ENCODE assay signal across 8 cellular contexts in the genomic region with DNA sequence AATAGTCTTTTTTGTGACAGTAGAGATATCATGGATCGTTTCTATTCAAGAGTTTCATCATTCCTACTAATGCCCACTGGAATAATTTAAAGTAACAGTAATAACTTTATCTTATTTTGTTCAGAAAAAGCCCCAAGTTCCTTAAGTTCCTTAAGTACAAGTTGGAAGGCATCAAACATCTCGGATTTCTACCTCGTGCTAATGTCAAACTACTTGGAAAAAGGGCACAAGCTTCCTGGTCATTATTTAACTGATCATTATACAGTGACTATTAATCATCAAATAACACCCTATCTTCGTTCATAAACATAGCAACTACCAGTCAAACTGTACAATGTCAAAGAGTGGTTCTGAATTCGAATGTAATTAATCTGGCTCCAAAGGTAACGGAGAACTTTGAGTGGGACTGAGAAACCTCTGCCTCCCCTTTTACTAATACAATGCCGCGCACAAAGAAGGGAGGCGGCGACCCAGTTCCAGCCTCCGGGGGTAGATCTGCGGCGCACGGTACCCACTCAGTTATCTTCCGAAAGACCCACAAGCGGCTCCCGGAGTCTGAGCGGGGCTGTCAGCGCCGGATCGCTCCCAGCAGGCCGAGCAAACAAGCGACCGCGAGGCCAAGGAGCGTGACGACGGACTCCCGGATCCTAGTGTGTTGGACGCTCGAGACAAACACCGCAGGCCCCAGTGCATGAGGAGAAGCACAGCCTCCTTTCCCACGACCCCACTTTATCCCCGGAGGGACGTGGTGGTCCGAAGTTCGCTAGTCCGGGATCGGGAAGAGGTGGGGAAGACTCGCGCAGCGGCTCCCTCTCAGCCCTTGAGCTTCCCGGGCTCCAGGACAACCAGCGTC. TPM values are rescaled to one million over a fixed set of nuclear protein-coding genes. Genes with fewer than 3 reads are reported as not detected.
DNase-seq lines count a peak whose midpoint lies in the region; ATAC-seq, FAIRE-seq and TF ChIP-seq lines count a peak whose summit lies in the region.

No MANE protein-coding gene starts in this region.

- intact Hi-C loops in gastrocnemius medialis (cut with DNase I; ENCODE audit: low total_unique reads): loop anchor here (2.0 to 10.0 kb wide), 4 partner anchors 151 to 1239 kb away; partner anchors contain the start of genes EPM2A, FBXO30, RAB32 and STXBP5

- in situ Hi-C loops in gastrocnemius medialis (cut with MboI; ENCODE audit: low sequenced_read_pairs in 4 of 4): loop anchor here in 1 of 4 donors (10.0 to 25.0 kb wide), 2 partner anchors 149 to 574 kb away; partner anchors contain the start of genes FBXO30 and RAB32

- no peak for FAIRE-seq in HTR-8/SVneo (lab: Jason Lieb, UNC)

- H3K27ac ChIP-seq in gastrocnemius medialis: peak overlapping the region; percentile 86 to 96 (median 89)

- H3K4me3 ChIP-seq in iPS-15b (ENCODE audit: low read depth, low read length) (peak overlapping the region; percentile 90), gastrocnemius medialis (peak overlapping the region; percentile 77 to 90 (median 84))

- no peaks in the 10 kb centered on the region for H3K27me3 ChIP-seq in iPS-15b (ENCODE audit: control insufficient read depth, insufficient read depth, low read length)
- H3K27me3 ChIP-seq in gastrocnemius medialis: no peaks in the 10 kb centered on the region

- ATAC-seq in GM21381 (IDR thresholded peaks at IDR 0.05; ENCODE audit: unreplicated experiment) (peak; percentile 29), gastrocnemius medialis (peak; percentile 54 to 56)

- H3K9me3 ChIP-seq in iPS-15b (ENCODE audit: control insufficient read depth, insufficient read depth, low read length): no peaks in the 10 kb centered on the region
- no peaks in the 10 kb centered on the region for H3K9me3 ChIP-seq in gastrocnemius medialis

- peak overlapping the region; percentile 82 for H3K9ac ChIP-seq in iPS-15b (ENCODE audit: low read depth, low read length)

- DNase-seq in COLO668 (lab: John Stamatoyannopoulos, UW; ENCODE audit: unreplicated experiment): peak; percentile 52
- peak; percentile 9 for DNase-seq in HTR-8/SVneo (ENCODE audit: insufficient read length, low spot score)
- DNase-seq in SW480 (ENCODE audit: low spot score): peak; percentile 27
- DNase-seq in astrocyte of the hippocampus (ENCODE audit: low read depth, low spot score): peak; percentile 75
- peak in 1 of 2 donors; percentile 33 for DNase-seq in gastrocnemius medialis
- no peak for DNase-seq in SKM-1 treated with dmso at 0.1 percent for 144 hours (lab: John Stamatoyannopoulos, UW; ENCODE audit: unreplicated experiment)

- peaks cover 3% of the 10 kb centered on the region for H3K4me1 ChIP-seq in iPS-15b (ENCODE audit: control insufficient read depth, insufficient read depth, low read length)
- H3K4me1 ChIP-seq in gastrocnemius medialis: peaks cover 30 to 33% of the 10 kb centered on the region in 2 donors

- TF ChIP-seq CTCF in gastrocnemius medialis (IDR thresholded peaks at IDR 0.05 in 4 of 5, conservative IDR thresholded peaks at IDR 0.05 in 1 of 5): no peak

- TF ChIP-seq POLR2A in gastrocnemius medialis (IDR thresholded peaks at IDR 0.05): no peak

- H3K36me3 ChIP-seq in iPS-15b (ENCODE audit: control insufficient read depth, insufficient read depth, low read length): no peaks in the 10 kb centered on the region
- no peaks in the 10 kb centered on the region for H3K36me3 ChIP-seq in gastrocnemius medialis

RNA-seq across cellular contexts. Expression of gene SHPRH, which starts 0.7 kb away (rescaled TPM):
- total RNA-seq in gastrocnemius medialis: 10 to 100 TPM in 1 of 4 donors, 1 to 10 TPM in 3; 6.8 to 29.2 (median 7.1) TPM
